In genomic region chr1:63873751-63874150, GRCh38 we compare ENCODE assay signal across 1 cellular context.
TF ChIP-seq lines count a peak whose summit lies in the region.

No MANE protein-coding gene starts in this region.

TF ChIP-seq in endothelial cell of umbilical vein, 7 proteins besides CTCF, POLR2A, EP300 and RAD21:
- TF ChIP-seq EZH2 (IDR thresholded peaks at IDR 0.05; ENCODE audit: borderline replicate concordance, low read depth, low read length, severe bottlenecking) (no peak), POLR2AphosphoS5 (IDR thresholded peaks at IDR 0.05; ENCODE audit: insufficient read depth, low read depth, low read length) (no peak), FOS (IDR thresholded peaks at IDR 0.05; ENCODE audit: borderline replicate concordance, insufficient read depth, low read length) (no peak), JUN (IDR thresholded peaks at IDR 0.05; ENCODE audit: borderline replicate concordance, insufficient read depth, insufficient read length, low read depth) (no peak), GATA2 (IDR thresholded peaks at IDR 0.05; ENCODE audit: insufficient read depth, insufficient read length, low read depth, low read length) (no peak), MAX (IDR thresholded peaks at IDR 0.05; ENCODE audit: insufficient read depth, insufficient read length) (no peak), MYC (IDR thresholded peaks at IDR 0.05; ENCODE audit: low read depth, low read length) (no peak)
